In genomic region chr7:107185716-107186115, GRCh38 we compare ENCODE assay signal across 17 cellular contexts.
"Had no signal": no experiment of that assay in that cellular context is flagged by ENCODE, and none has a peak within 500 bp of the region (broad histone marks: within the 10 kb centered on the region; RNA-seq: fewer than 3 reads in every experiment).

No MANE protein-coding gene starts in this region.

- H3K9me3 Mint-ChIP-seq: activated naive CD8-positive, alpha-beta T cell treated with anti-CD3 and anti-CD28 coated beads, Interleukin-2, amount 50 U/mL, for 24 hours; activated T-helper 1 cell treated with anti-CD3 and anti-CD28 coated beads, Interleukin-12 subunit alpha, Interleukin-12 subunit beta, Interleukin-2, Interleukin-4 antibody, amounts not matched to agents 30 ng/mL and 10 ng/mL and 1 ng/mL, durations not matched to agents 14 hours and 24 hours and 36 hours; brain; natural killer cell treated with Interleukin-12 subunit alpha and Interleukin-12 subunit beta and Interleukin-15 and Interleukin-18, amount 100 ng/mL, for 72 hours had no signal

- H3K27ac Mint-ChIP-seq: activated T-helper 1 cell treated with anti-CD3 and anti-CD28 coated beads, Interleukin-12 subunit alpha, Interleukin-12 subunit beta, Interleukin-2, Interleukin-4 antibody, amounts not matched to agents 30 ng/mL and 10 ng/mL and 1 ng/mL, durations not matched to agents 14 hours and 24 hours and 36 hours had no signal

- H3K4me3 Mint-ChIP-seq: activated naive CD8-positive, alpha-beta T cell treated with anti-CD3 and anti-CD28 coated beads, Interleukin-2, amount 50 U/mL, for 24 hours; activated T-helper 1 cell treated with anti-CD3 and anti-CD28 coated beads, Interleukin-12 subunit alpha, Interleukin-12 subunit beta, Interleukin-2, Interleukin-4 antibody, amounts not matched to agents 30 ng/mL and 10 ng/mL and 1 ng/mL, durations not matched to agents 14 hours and 24 hours and 36 hours; brain; natural killer cell treated with Interleukin-12 subunit alpha and Interleukin-12 subunit beta and Interleukin-15 and Interleukin-18, amount 100 ng/mL, for 72 hours had no signal

- ATAC-seq: activated naive CD8-positive, alpha-beta T cell treated with anti-CD3 and anti-CD28 coated beads, Interleukin-2, amount 50 U/mL, for 24 hours; natural killer cell treated with Interleukin-12 subunit alpha and Interleukin-12 subunit beta and Interleukin-15 and Interleukin-18, amount 100 ng/mL, for 72 hours had no signal

- H3K27me3 Mint-ChIP-seq: activated naive CD8-positive, alpha-beta T cell treated with anti-CD3 and anti-CD28 coated beads, Interleukin-2, amount 50 U/mL, for 24 hours; brain; natural killer cell treated with Interleukin-12 subunit alpha and Interleukin-12 subunit beta and Interleukin-15 and Interleukin-18, amount 100 ng/mL, for 72 hours had no signal

- DNase-seq: activated CD4-positive, alpha-beta T cell treated with anti-CD3 and anti-CD28 coated beads, Interleukin-2, amount 50 U/mL, for 1 hour; activated CD4-positive, CD25-positive, alpha-beta regulatory T cell treated with anti-CD3 and anti-CD28 coated beads, Interleukin-2, amount 50 U/mL, for 72 hours; activated naive CD8-positive, alpha-beta T cell treated with anti-CD3 and anti-CD28 coated beads, Interleukin-2, amount 50 U/mL, for 24 hours; activated T-cell treated with anti-CD3 and anti-CD28 coated beads for 4 hours; anterior cingulate cortex; central memory CD4-positive, alpha-beta T cell; dorsolateral prefrontal cortex; head of caudate nucleus; sigmoid colon; spleen; stimulated activated CD4-positive, alpha-beta T cell treated with anti-CD3 and anti-CD28 coated beads, Interleukin-4, amount 100 ng/mL, for 4 hours; stimulated activated naive CD4-positive, alpha-beta T cell treated with Interleukin-2 at 50 U/mL for 16 hours; T-helper 2 cell; thyroid gland had no signal
